ENCODE assay signal across 8 cellular contexts in the genomic region with DNA sequence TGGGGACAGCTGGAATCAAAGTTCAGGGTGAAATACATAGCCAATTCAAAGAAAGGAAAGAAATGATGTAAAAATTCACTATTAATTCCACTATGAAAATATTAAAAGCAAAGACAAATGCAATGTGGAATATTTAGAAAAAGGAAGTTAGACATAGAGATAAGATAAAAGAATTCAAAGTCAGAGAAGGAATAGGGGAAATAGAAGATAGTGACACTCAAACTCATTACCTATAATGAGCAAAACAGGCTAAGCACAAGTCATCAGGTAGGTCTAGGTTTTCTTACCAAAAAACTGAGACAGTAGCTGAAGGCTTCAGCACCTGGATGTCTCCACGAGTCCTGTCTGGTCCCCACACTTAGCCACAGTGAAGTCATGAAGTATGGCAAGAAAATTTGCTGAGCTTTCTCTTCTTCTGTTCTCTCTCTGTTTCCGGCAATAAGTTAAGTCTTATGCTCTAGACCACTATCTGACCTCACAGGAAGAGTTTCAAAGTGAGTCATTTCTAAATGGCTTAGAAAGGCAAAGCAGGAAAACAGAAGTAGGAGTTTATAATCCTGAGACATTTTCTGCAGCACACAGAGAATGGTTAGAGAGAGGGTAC. TPM values are rescaled to one million over a fixed set of nuclear protein-coding genes. Genes with fewer than 3 reads are reported as not detected.
A peak's percentile ranks its signal among the peaks of the same experiment; 100 is the strongest.
DNase-seq lines count a peak whose midpoint lies in the region; ATAC-seq and TF ChIP-seq lines count a peak whose summit lies in the region.

A gene (minus strand): TSS at position 369 of the 604 bp plus-strand sequence. CDS start 6,174 bp downstream, outside the sequence.

- ATAC-seq in GM21367 (IDR thresholded peaks at IDR 0.05; ENCODE audit: unreplicated experiment) = peak; percentile 67
- peak; percentile 99 for ATAC-seq in activated T-helper 17 cell treated with anti-CD3 and anti-CD28 coated beads, Interleukin-2, amount 50 U/mL, for 72 hours (replicated peaks)
- ATAC-seq in left cardiac atrium = peak; percentile 59 to 81

- no peak within 1 kb of the TSS for H3K18ac ChIP-seq in mesendoderm (ENCODE audit: low read length)

- TF ChIP-seq CTCF in smooth muscle cell (IDR thresholded peaks at IDR 0.05; ENCODE audit: borderline replicate concordance, insufficient read depth, poor library complexity, severe bottlenecking) = no peak

- H3K9ac ChIP-seq in smooth muscle cell (ENCODE audit: low read depth) (peak within 1 kb of the TSS; percentile 19), mesendoderm (ENCODE audit: low read length) (no peak within 1 kb of the TSS)

- H3K4me1 ChIP-seq in ACC112 (ENCODE audit: control insufficient read depth, insufficient read depth, low read length, unreplicated experiment) (peaks cover 10% of the 10 kb centered on the region), smooth muscle cell (ENCODE audit: low read depth) (peaks cover 4% of the 10 kb centered on the region), mesendoderm (ENCODE audit: control insufficient read depth, low read depth, low read length) (no peaks in the 10 kb centered on the region)

- H2AFZ ChIP-seq in ACC112 (ENCODE audit: low read length, unreplicated experiment) (peak within 1 kb of the TSS; percentile 88), smooth muscle cell (ENCODE audit: low read depth) (peak within 1 kb of the TSS; percentile 13)

- peak within 1 kb of the TSS; percentile 80 for H3K4me3 Mint-ChIP-seq in activated T-helper 17 cell treated with anti-CD3 and anti-CD28 coated beads, Interleukin-2, amount 50 U/mL, for 72 hours

- H3K4ac ChIP-seq in mesendoderm (ENCODE audit: low read depth, low read length) = no peak within 1 kb of the TSS

- peak within 1 kb of the TSS; percentile 48 for H3K27ac ChIP-seq in ACC112 (ENCODE audit: low read depth, low read length)
- H3K27ac ChIP-seq in smooth muscle cell (ENCODE audit: low read depth) = peak within 1 kb of the TSS; percentile 81
- H3K27ac ChIP-seq in mesendoderm (ENCODE audit: low read depth, low read length) = no peak within 1 kb of the TSS

- H3K27me3 Mint-ChIP-seq in activated T-helper 17 cell treated with anti-CD3 and anti-CD28 coated beads, Interleukin-2, amount 50 U/mL, for 72 hours = no peaks in the 10 kb centered on the region

- H3K4me3 ChIP-seq in ACC112 (ENCODE audit: low read depth, low read length) = peak within 1 kb of the TSS; percentile 63
- H3K4me3 ChIP-seq in smooth muscle cell = no peak within 1 kb of the TSS
- H3K4me3 ChIP-seq in mesendoderm (ENCODE audit: low read length) = no peak within 1 kb of the TSS

- no peaks in the 10 kb centered on the region for H3K36me3 Mint-ChIP-seq in activated T-helper 17 cell treated with anti-CD3 and anti-CD28 coated beads, Interleukin-2, amount 50 U/mL, for 72 hours (ENCODE audit: low read depth)

- no peaks in the 10 kb centered on the region for H4K20me1 ChIP-seq in smooth muscle cell (ENCODE audit: low read depth)

- H3K79me2 ChIP-seq in ACC112 (ENCODE audit: control insufficient read depth, insufficient read depth, low read length, unreplicated experiment) (no peaks in the 10 kb centered on the region), smooth muscle cell (ENCODE audit: low read depth) (no peaks in the 10 kb centered on the region), mesendoderm (ENCODE audit: control insufficient read depth, insufficient read depth, low read length) (no peaks in the 10 kb centered on the region)

- no peaks in the 10 kb centered on the region for H3K9me3 Mint-ChIP-seq in activated T-helper 17 cell treated with anti-CD3 and anti-CD28 coated beads, Interleukin-2, amount 50 U/mL, for 72 hours

- no peak within 1 kb of the TSS for H3K23ac ChIP-seq in mesendoderm (ENCODE audit: low read length)

- H2BK120ac ChIP-seq in mesendoderm (ENCODE audit: low read depth, low read length) = no peak within 1 kb of the TSS

- DNase-seq in NAMALWA (ENCODE audit: low spot score) (peak; percentile 28), left cardiac atrium (no peak), smooth muscle cell (lab: John Stamatoyannopoulos, UW; ENCODE audit: unreplicated experiment) (no peak), NCI-H526 (lab: John Stamatoyannopoulos, UW) (no peak), mesendoderm (no peak)

- no peaks in the 10 kb centered on the region for H3K9me3 ChIP-seq in smooth muscle cell (replicated peaks; ENCODE audit: low read depth)

- H4K5ac ChIP-seq in mesendoderm (ENCODE audit: low read length) = no peak within 1 kb of the TSS

- H3K36me3 ChIP-seq in ACC112 (ENCODE audit: insufficient read depth, low read length) (no peaks in the 10 kb centered on the region), smooth muscle cell (ENCODE audit: low read depth) (no peaks in the 10 kb centered on the region), mesendoderm (ENCODE audit: control insufficient read depth, insufficient read depth, low read length) (no peaks in the 10 kb centered on the region)

- H3K4me2 ChIP-seq in smooth muscle cell = peak within 1 kb of the TSS; percentile 71
- no peak within 1 kb of the TSS for H3K4me2 ChIP-seq in mesendoderm (ENCODE audit: low read length)

- H3K27ac Mint-ChIP-seq in activated T-helper 17 cell treated with anti-CD3 and anti-CD28 coated beads, Interleukin-2, amount 50 U/mL, for 72 hours = peak within 1 kb of the TSS; percentile 90

- H2BK5ac ChIP-seq in mesendoderm (ENCODE audit: low read length) = no peak within 1 kb of the TSS

- H2AK5ac ChIP-seq in mesendoderm (ENCODE audit: low read length) = no peak within 1 kb of the TSS

- no peaks in the 10 kb centered on the region for H3F3A ChIP-seq in smooth muscle cell (ENCODE audit: low read depth)

- no peaks in the 10 kb centered on the region for H3K79me1 ChIP-seq in mesendoderm (ENCODE audit: low read length)

- H2BK15ac ChIP-seq in mesendoderm (replicated peaks; ENCODE audit: low read depth) = no peak within 1 kb of the TSS

- intact Hi-C loops in left cardiac atrium (cut with DNase I) = no loop called here

- H3K27me3 ChIP-seq in ACC112 (ENCODE audit: insufficient read depth, low read length) = no peaks in the 10 kb centered on the region
- H3K27me3 ChIP-seq in smooth muscle cell (ENCODE audit: low read depth) = no peaks in the 10 kb centered on the region
- H3K27me3 ChIP-seq in mesendoderm (ENCODE audit: insufficient read depth, low read length, poor library complexity) = no peaks in the 10 kb centered on the region

- H3K56ac ChIP-seq in mesendoderm (ENCODE audit: low read length) = no peak within 1 kb of the TSS

- H3K4me1 Mint-ChIP-seq in activated T-helper 17 cell treated with anti-CD3 and anti-CD28 coated beads, Interleukin-2, amount 50 U/mL, for 72 hours = peaks cover 37% of the 10 kb centered on the region

- H4K8ac ChIP-seq in mesendoderm (ENCODE audit: low read depth, low read length) = no peak within 1 kb of the TSS

- WGBS in smooth muscle cell (ENCODE audit: low lambda C conversion rate) = 3% methylated on average over 2 of the region's 2 CpGs
- WGBS in mesendoderm (ENCODE audit: extremely low coverage, insufficient coverage, low lambda C conversion rate) = no CpG with 5 or more reads among the region's 2 CpGs

RNA-seq across cellular contexts. Expression of the gene that starts here (rescaled TPM):
- total RNA-seq in activated T-helper 17 cell treated with anti-CD3 and anti-CD28 coated beads, Interleukin-2, amount 50 U/mL, for 72 hours = 1 to 10 TPM; 6.4 to 7.3 TPM
- total RNA-seq in left cardiac atrium (10 to 100 TPM; 10.4 to 22.0 TPM), smooth muscle cell (2.1 and 3.0 TPM in 2 replicates)
- polyA plus RNA-seq in smooth muscle cell = 2.6 and 3.2 TPM in 2 replicates
- polyA plus RNA-seq in mesendoderm (2013, experiment 1 of 2) = not detected
- polyA plus RNA-seq in mesendoderm (2013, experiment 2 of 2) = not detected
